ENCODE assay signal across 8 cellular contexts in the genomic region with DNA sequence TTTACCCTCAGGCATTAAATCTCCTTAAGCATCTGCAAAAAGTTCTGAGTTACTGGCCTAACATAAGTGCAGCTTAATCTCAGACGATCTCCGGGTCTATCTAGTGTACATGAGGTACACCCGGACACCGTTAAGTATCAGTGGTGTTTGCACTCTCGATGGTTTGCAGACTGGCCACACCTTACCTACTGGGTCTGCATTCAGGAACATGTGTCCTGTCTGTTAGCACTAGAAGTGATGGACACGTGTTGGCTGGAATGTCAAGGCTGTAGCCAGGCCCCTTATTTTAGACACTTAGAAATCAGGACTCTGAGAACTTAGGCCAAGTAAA. TPM values are rescaled to one million over a fixed set of nuclear protein-coding genes. Genes with fewer than 3 reads are reported as not detected.
DNase-seq lines count a peak whose midpoint lies in the region; TF ChIP-seq lines count a peak whose summit lies in the region.

No MANE protein-coding gene starts in this region.

- TF ChIP-seq CTCF in spleen (IDR thresholded peaks at IDR 0.05 in 8 of 11, conservative IDR thresholded peaks at IDR 0.05 in 3 of 11): no peak

- H3K27me3 ChIP-seq in HUES64 (ENCODE audit: insufficient read depth, low read length) (no peaks in the 10 kb centered on the region), iPS DF 6.9 (ENCODE audit: control insufficient read depth, insufficient read depth, low read length) (no peaks in the 10 kb centered on the region), spleen (replicated peaks in 1 of 7) (no peaks in the 10 kb centered on the region)

- peaks cover 9% of the 10 kb centered on the region for H3K36me3 Mint-ChIP-seq in activated naive CD8-positive, alpha-beta T cell

- no peaks in the 10 kb centered on the region for H3K9me3 Mint-ChIP-seq in activated naive CD8-positive, alpha-beta T cell (ENCODE audit: low read depth)

- H3K4me1 ChIP-seq in HUES64 (ENCODE audit: insufficient read depth, low read length) (peaks cover 26% of the 10 kb centered on the region), iPS DF 6.9 (ENCODE audit: control insufficient read depth, insufficient read depth, low read length) (peaks cover 3% of the 10 kb centered on the region; the same call in 1 of the 2 replicates), spleen (peaks cover 7 to 44% (median 26%) of the 10 kb centered on the region in 6 donors)

- 0 out of 2 replicates have a peak, but pooled peaks cover 10% of the 10 kb centered on the region for H3K36me3 ChIP-seq in HUES64 (ENCODE audit: insufficient read depth, low read length)
- H3K36me3 ChIP-seq in iPS DF 6.9 (ENCODE audit: control insufficient read depth, insufficient read depth, low read length): no peaks in the 10 kb centered on the region
- H3K36me3 ChIP-seq in spleen: peaks cover 0 to 17% (median 6%) of the 10 kb centered on the region in 6 donors

- peak overlapping the region; percentile 98 for H3K4me3 Mint-ChIP-seq in activated naive CD8-positive, alpha-beta T cell

- H3K4me1 Mint-ChIP-seq in activated naive CD8-positive, alpha-beta T cell (ENCODE audit: low read depth): peaks cover 29% of the 10 kb centered on the region

- H3K4me3 ChIP-seq in HUES64 (ENCODE audit: low read length): peak overlapping the region; percentile 78
- peak overlapping the region; percentile 49; the same call in 1 of the 2 replicates for H3K4me3 ChIP-seq in iPS DF 6.9 (ENCODE audit: low read length)
- peak overlapping the region; percentile 65 to 95 (median 76) for H3K4me3 ChIP-seq in spleen

- peak overlapping the region; percentile 79 for H3K27ac ChIP-seq in HUES64 (ENCODE audit: low read depth, low read length)
- no peak overlapping the region for H3K27ac ChIP-seq in iPS DF 6.9 (ENCODE audit: low read length)
- peak overlapping the region; percentile 85 to 93 (median 90) for H3K27ac ChIP-seq in spleen

- intact Hi-C loops in spleen (cut with DNase I; ENCODE audit: low total_unique reads): no loop called here

- DNase-seq in activated naive CD4-positive, alpha-beta T cell treated with Interleukin-2 at 50 U/mL for 16 hours: peak; percentile 3
- DNase-seq in activated naive CD4-positive, alpha-beta T cell treated with anti-CD3 and anti-CD28 coated beads, Interleukin-2, amount 50 U/mL, for 16 hours: no peak
- no peak for DNase-seq in iPS DF 6.9 (ENCODE audit: low read depth, low spot score)
- no peak for DNase-seq in spleen
- DNase-seq in kidney tubule cell (ENCODE audit: low spot score): no peak
- no peak for DNase-seq in GM03348 (ENCODE audit: low spot score)

- H3K27ac Mint-ChIP-seq in activated naive CD8-positive, alpha-beta T cell: peak overlapping the region; percentile 97

- TF ChIP-seq POLR2A in spleen (IDR thresholded peaks at IDR 0.05): no peak

- no peaks in the 10 kb centered on the region for H3K27me3 Mint-ChIP-seq in activated naive CD8-positive, alpha-beta T cell

- no peaks in the 10 kb centered on the region for H3K9me3 ChIP-seq in HUES64 (ENCODE audit: insufficient read depth, low read depth, low read length)
- H3K9me3 ChIP-seq in iPS DF 6.9 (ENCODE audit: control insufficient read depth, insufficient read depth, low read length): no peaks in the 10 kb centered on the region
- H3K9me3 ChIP-seq in spleen: no peaks in the 10 kb centered on the region

- peak overlapping the region; percentile 94 for H3K9ac ChIP-seq in HUES64 (ENCODE audit: low read depth, low read length)

- 82% methylated on average over 6 of the region's 6 CpGs for WGBS in HUES64
- no CpG with 5 or more reads among the region's 6 CpGs for whole genome bisulfite sequencing in iPS DF 6.9 (ENCODE audit: insufficient coverage, insufficient read length)
- 69 to 92% (median 78%) methylated on average over 5 to 6 of the region's 6 CpGs for whole genome bisulfite sequencing in spleen, 5 donors

RNA-seq across cellular contexts. Expression of gene AGL, which starts 0.8 kb away (rescaled TPM):
- polyA plus RNA-seq in HUES64 (2013, experiment 1 of 2): 10.5 TPM
- polyA plus RNA-seq in HUES64 (2013, experiment 2 of 2): 11.7 TPM
- 10 to 100 TPM; 14.3 to 28.1 (median 19.4) TPM for total RNA-seq in spleen
- polyA plus RNA-seq in spleen: 1 to 10 TPM; 6.3 to 8.6 (median 6.6) TPM
